In genomic region chr16:48542020-48542473, GRCh38 we compare ENCODE assay signal across 8 cellular contexts.
DNase-seq lines count a peak whose midpoint lies in the region; ATAC-seq and TF ChIP-seq lines count a peak whose summit lies in the region.

No MANE protein-coding gene starts in this region.

- ATAC-seq in Panc1 (peak; percentile 88), lung (ENCODE audit: insufficient read depth, low FRiP score) (peak; percentile 63), GM18520 (IDR thresholded peaks at IDR 0.05; ENCODE audit: unreplicated experiment) (no peak), HG02885 (IDR thresholded peaks at IDR 0.05; ENCODE audit: poor library complexity, unreplicated experiment) (no peak)

- H3K4me3 ChIP-seq in AG04449 (ENCODE audit: low read depth, low read length) (no peak overlapping the region), GM12864 (ENCODE audit: low read depth, low read length) (no peak overlapping the region), Panc1 (ENCODE audit: low read depth in 2 of 2, low read length in 2 of 2) (no peak overlapping the region), lung (no peak overlapping the region), vagina (no peak overlapping the region)

- in situ Hi-C loops in Panc1 (cut with HindIII; ENCODE audit: low pct_unique_long_range_greater_than_20kb, low sequenced_read_pairs), result no loop called here

- no peaks in the 10 kb centered on the region for H3K27me3 ChIP-seq in Panc1 (ENCODE audit: control insufficient read depth, insufficient read depth, low read length)
- H3K27me3 ChIP-seq in lung (ENCODE audit: control insufficient read depth, insufficient read depth), result no peaks in the 10 kb centered on the region
- no peaks in the 10 kb centered on the region for H3K27me3 ChIP-seq in vagina

- intact Hi-C loops in Panc1 (cut with micrococcal nuclease; ENCODE audit: unreplicated experiment) (no loop called here), vagina (cut with DNase I) (loop anchor here (10.0 kb wide), 1 partner anchor 187 kb away; no protein-coding TSS in a partner anchor)

- TF ChIP-seq POLR2A in vagina (IDR thresholded peaks at IDR 0.05), result no peak

- CTCF ChIA-PET in AG04449 (lab: Yijun Ruan, JAX) (interaction anchor here (0.9 to 3.8 kb wide), 14 partner anchors 8 to 307 kb away, joined by 3 to 37 read pairs (median 4); no protein-coding TSS in a partner anchor), Panc1 (lab: Charles Lee) (no interaction called here)

- H3K4me1 ChIP-seq in Panc1 (ENCODE audit: control insufficient read depth, insufficient read depth, low read length), result no peaks in the 10 kb centered on the region
- H3K4me1 ChIP-seq in lung (ENCODE audit: control insufficient read depth in 2 of 2, insufficient read depth in 2 of 2, low read length in 2 of 2), result peaks cover 9 to 23% of the 10 kb centered on the region in 2 donors
- peaks cover 37% of the 10 kb centered on the region for H3K4me1 ChIP-seq in vagina

- TF ChIP-seq CTCF in AG04449 (IDR thresholded peaks at IDR 0.05; ENCODE audit: insufficient read depth, low read length, missing control alignments) (peak; percentile 66), GM12864 (IDR thresholded peaks at IDR 0.05; ENCODE audit: low read depth, low read length, missing control alignments) (peak; percentile 51), Panc1 (IDR thresholded peaks at IDR 0.05) (peak; percentile 72), lung (IDR thresholded peaks at IDR 0.05; ENCODE audit: control extremely low read depth, extremely low read depth) (peak; percentile 56), vagina (IDR thresholded peaks at IDR 0.05) (peak; percentile 5 to 45 (median 45))

- POLR2A ChIA-PET in AG04449 (lab: Yijun Ruan, JAX), result no interaction called here
- POLR2A ChIA-PET in Panc1 (lab: Charles Lee), result no interaction called here

- H3K27ac ChIP-seq in Panc1 (ENCODE audit: low read length) (no peak overlapping the region), lung (ENCODE audit: low read depth in 1 of 2, low read length in 1 of 2) (peak overlapping the region in 1 of 2 donors; percentile 60), vagina (peak overlapping the region; percentile 46)

- BruUV-seq in Panc1 (replicated peaks; lab: Mats Ljungman, UMichigan), result no TSS peak

- H3K36me3 ChIP-seq in Panc1 (ENCODE audit: control insufficient read depth, insufficient read depth, low read length), result no peaks in the 10 kb centered on the region
- H3K36me3 ChIP-seq in lung (ENCODE audit: control insufficient read depth in 2 of 2, insufficient read depth in 2 of 2, low read length in 2 of 2), result peaks cover 5 to 34% of the 10 kb centered on the region in 2 donors
- H3K36me3 ChIP-seq in vagina, result peaks cover 0 to 21% of the 10 kb centered on the region in 2 donors

- DNase-seq in AG04449 (ENCODE audit: low read depth, low spot score) (no peak), GM12864 (ENCODE audit: low read depth) (no peak), Panc1 (ENCODE audit: low read depth, low spot score) (peak; percentile 24), dedifferentiated amniotic fluid mesenchymal stem cell (ENCODE audit: extremely low spot score) (peak; percentile 54), lung (ENCODE audit: low spot score) (peak; percentile 61), vagina (ENCODE audit: extremely low spot score in 2 of 2) (peak; percentile 84 to 85)

- H3K9me3 ChIP-seq in Panc1 (ENCODE audit: control insufficient read depth, insufficient read depth, low read depth, low read length), result no peaks in the 10 kb centered on the region
- H3K9me3 ChIP-seq in lung (ENCODE audit: control insufficient read depth in 2 of 2, insufficient read depth in 1 of 2, low read length in 1 of 2), result no peaks in the 10 kb centered on the region
- H3K9me3 ChIP-seq in vagina, result no peaks in the 10 kb centered on the region

- WGBS in lung, 2 donors, result 32 to 45% methylated on average over 15 of the region's 15 CpGs

Comparison
In these comparisons a context has a peak if more than half of its experiments do, and no peak if none do; other contexts are left out.
1. DNase-seq: peak in Panc1 (single experiment), dedifferentiated amniotic fluid mesenchymal stem cell (single experiment), lung (single experiment) and vagina (2 of 2); none in AG04449 (single experiment) and GM12864 (single experiment).
2. ATAC-seq: peak in Panc1 (single experiment) and lung (single experiment); none in GM18520 (single experiment) and HG02885 (single experiment).
3. Peak in every context shown above with its lines, with median percentiles within 50 percentile points of each other: CTCF ChIP-seq.